In the genomic region with DNA sequence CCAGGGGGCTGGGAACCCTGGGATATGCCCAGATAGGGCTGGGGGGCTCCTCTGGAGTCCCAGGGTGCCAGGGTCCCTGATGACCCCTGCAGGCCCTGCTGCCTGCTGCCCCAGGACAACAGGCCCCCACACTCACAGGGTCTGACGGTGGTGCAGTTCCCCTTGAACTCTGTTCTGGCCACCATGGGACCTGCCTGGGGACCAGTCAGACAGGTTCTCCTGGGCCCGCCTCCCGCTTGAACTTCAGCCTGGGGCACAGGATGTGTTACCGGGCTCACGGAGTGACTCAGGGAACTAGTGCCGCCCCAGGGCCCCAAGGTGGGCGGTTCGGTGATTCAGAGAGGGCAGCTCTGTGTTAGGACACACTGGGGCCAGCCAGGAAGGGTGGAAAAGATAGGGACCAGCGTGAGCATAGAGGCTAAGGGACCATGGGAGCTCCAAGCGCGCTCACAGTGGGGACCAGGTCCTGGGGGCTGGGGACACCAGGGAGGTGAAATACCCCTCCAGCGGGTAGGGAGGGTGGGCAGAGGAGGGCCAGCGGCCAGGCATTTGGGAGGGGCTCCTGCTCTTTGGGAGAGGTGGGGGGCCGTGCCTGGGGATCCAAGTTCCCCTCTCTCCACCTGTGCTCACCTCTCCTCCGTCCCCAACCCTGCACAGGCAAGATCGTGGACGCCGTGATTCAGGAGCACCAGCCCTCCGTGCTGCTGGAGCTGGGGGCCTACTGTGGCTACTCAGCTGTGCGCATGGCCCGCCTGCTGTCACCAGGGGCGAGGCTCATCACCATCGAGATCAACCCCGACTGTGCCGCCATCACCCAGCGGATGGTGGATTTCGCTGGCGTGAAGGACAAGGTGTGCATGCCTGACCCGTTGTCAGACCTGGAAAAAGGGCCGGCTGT, we compare ENCODE assay signal across 1 cellular context.
TF ChIP-seq lines count a peak whose summit lies in the region.

No MANE protein-coding gene starts in this region.

TF ChIP-seq in H1, 55 proteins besides CTCF, POLR2A, EP300 and RAD21:
- TF ChIP-seq SP1 (IDR thresholded peaks at IDR 0.05; ENCODE audit: low read depth, low read length) (peak; percentile 50; the same call in 1 of the 2 replicates), CBX5 (IDR thresholded peaks at IDR 0.05; ENCODE audit: low read depth, low read length) (no peak)
TF ChIP-seq in H1: peak in this region for 1.
